Comparison of ENCODE assay signal across 15 cellular contexts in genomic region chr21:16408280-16408669, GRCh38.
"Had no signal": no experiment of that assay in that cellular context is flagged by ENCODE, and none has a peak within 500 bp of the region (broad histone marks: within the 10 kb centered on the region; RNA-seq: fewer than 3 reads in every experiment).

No MANE protein-coding gene starts in this region.

- H3K79me2 ChIP-seq: hepatocyte had no signal

- H3K4me2 ChIP-seq: hepatocyte had no signal

- DNase-seq: activated CD4-positive, alpha-beta T cell treated with anti-CD3 and anti-CD28 coated beads, Interleukin-2, amount 50 U/mL, for 48 hours; activated naive CD4-positive, alpha-beta T cell treated with anti-CD3 and anti-CD28 coated beads, Interleukin-2, amount 10 ng/mL, durations not matched to agents 7 days and 5 days; activated T-cell treated with anti-CD3 and anti-CD28 coated beads, Interleukin-2, amount 50 U/mL, for 1 hour; colonic mucosa; left ventricle myocardium superior; mesenchymal stem cell; nephron progenitor cell; stimulated activated CD4-positive, alpha-beta T cell treated with anti-CD3 and anti-CD28 coated beads, Interleukin-1b, Interleukin-23, amount 100 ng/mL, for 48 hours; stomach; T-helper 2 cell had no signal

- H3K36me3 ChIP-seq: ascending aorta, colonic mucosa, esophagus muscularis mucosa, stomach had no signal

- H3K27ac ChIP-seq: colonic mucosa, esophagus muscularis mucosa, hepatocyte, stomach had no signal

- H3K4me1 ChIP-seq: ascending aorta, colonic mucosa, esophagus muscularis mucosa, stomach had no signal

- H3K9me3 ChIP-seq: ascending aorta, colonic mucosa, esophagus muscularis mucosa had no signal

- H3K4me3 ChIP-seq: ascending aorta, colonic mucosa, esophagus muscularis mucosa, hepatocyte, stomach had no signal

- H3K27me3 ChIP-seq: ascending aorta, colonic mucosa, esophagus muscularis mucosa, hepatocyte, stomach had no signal

- H2AFZ ChIP-seq: hepatocyte had no signal

- ATAC-seq: activated CD4-positive, CD25-positive, alpha-beta regulatory T cell treated with anti-CD3 and anti-CD28 coated beads, Interleukin-2, amount 50 U/mL, for 24 hours; left ventricle myocardium superior; sciatic nerve had no signal
